1 cellular context compared by ENCODE assay signal in the genomic region with DNA sequence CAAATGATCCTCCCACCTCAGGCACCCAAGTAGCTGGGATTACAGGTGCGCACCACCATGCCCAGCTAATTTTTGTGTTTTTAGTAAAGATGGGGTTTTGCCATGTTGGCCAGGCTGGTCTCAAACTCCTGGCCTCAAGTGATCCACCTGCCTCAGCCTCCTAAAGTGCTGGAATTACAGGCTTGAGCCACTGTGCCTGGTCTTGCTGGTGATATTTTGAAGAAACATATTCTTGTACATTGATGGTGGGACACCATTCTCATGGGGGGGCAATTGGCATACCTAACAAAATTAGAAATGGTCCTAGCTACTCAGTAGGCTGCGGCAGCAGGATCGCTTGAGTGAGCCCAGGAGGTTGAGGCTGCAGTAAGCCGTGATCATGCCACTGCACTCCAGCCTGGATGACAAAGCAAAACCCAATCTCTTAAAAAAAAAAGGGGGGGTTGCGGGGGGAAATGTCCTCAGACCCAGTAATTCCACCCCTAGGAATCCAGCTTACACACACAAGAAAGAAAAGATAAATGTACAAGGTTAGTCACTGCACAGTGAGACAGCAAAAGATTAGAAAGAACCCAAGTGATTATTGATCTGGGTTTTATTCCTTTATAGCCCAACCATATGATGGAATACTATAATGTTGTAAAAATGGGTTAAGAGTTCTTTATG.
TF ChIP-seq lines count a peak whose summit lies in the region.

No MANE protein-coding gene starts in this region.

TF ChIP-seq in IMR-90, 13 proteins besides CTCF, POLR2A, EP300 and RAD21:
- peak; percentile 33; the same call in 1 of the 2 replicates for TF ChIP-seq NFE2L2 (IDR thresholded peaks at IDR 0.05; ENCODE audit: low read depth, low read length)
